In genomic region chr5:91487420-91487819, GRCh38 we compare ENCODE assay signal across 21 cellular contexts.
DNase-seq lines count a peak whose midpoint lies in the region; ATAC-seq, FAIRE-seq and TF ChIP-seq lines count a peak whose summit lies in the region.
"Had no signal": no experiment of that assay in that cellular context is flagged by ENCODE, and none has a peak within 500 bp of the region (broad histone marks: within the 10 kb centered on the region; RNA-seq: fewer than 3 reads in every experiment).

No MANE protein-coding gene starts in this region.

- H3K4me2 ChIP-seq in HepG2 (ENCODE audit: low read depth, low read length), result no peak overlapping the region

- no TSS peak for BruUV-seq in HepG2 (replicated peaks; lab: Mats Ljungman, UMichigan)

- POLR2A ChIA-PET in HepG2 (lab: Yijun Ruan, JAX), result no interaction called here

- H3K4me3 ChIP-seq in NT2/D1 (ENCODE audit: insufficient read length, low read depth) (no peak overlapping the region), HepG2 (replicated peaks in 1 of 3; ENCODE audit: insufficient read depth in 1 of 3, low read depth in 2 of 3, low read length in 3 of 3) (no peak overlapping the region)
- H3K4me3 ChIP-seq: A549 had no signal

- H3K4me1 ChIP-seq in NT2/D1 (ENCODE audit: insufficient read depth, insufficient read length), result no peaks in the 10 kb centered on the region
- H3K4me1 ChIP-seq in HepG2 (ENCODE audit: insufficient read depth, low read length), result no peaks in the 10 kb centered on the region
- H3K4me1 ChIP-seq: Caco-2 had no signal

- DNase-seq in NCI-H748 (lab: John Stamatoyannopoulos, UW; ENCODE audit: unreplicated experiment) (peak; percentile 61), NCI-H748 treated with DMSO at 0.1 percent for 48 hours (lab: John Stamatoyannopoulos, UW) (no peak), NCI-H187 treated with DMSO at 0.1 percent for 48 hours (lab: John Stamatoyannopoulos, UW) (peak; percentile 71), NT2/D1 (ENCODE audit: low read depth, low spot score) (peak; percentile 27), HepG2 (ENCODE audit: low spot score) (no peak), anterior cingulate cortex (lab: John Stamatoyannopoulos, UW) (no peak)
- DNase-seq: Caco-2; CD4-positive, alpha-beta T cell; DMS153; Karpas-422; NCI-H1092; NCI-H2029 treated with DMSO at 0.1 percent for 48 hours; NCI-H226; NCI-H526; Right ventricle myocardium superior; T-helper 2 cell had no signal

- no peak for TF ChIP-seq RAD21 in HepG2 (CRISPR knock-in tag; IDR thresholded peaks at IDR 0.05)

- ATAC-seq in HepG2 (no peak), HG03565 (IDR thresholded peaks at IDR 0.05; ENCODE audit: unreplicated experiment) (no peak)

- intact Hi-C loops in HepG2 (cut with micrococcal nuclease; ENCODE audit: unreplicated experiment), result no loop called here

- TF ChIP-seq CTCF in HepG2 (CRISPR knock-in tag; IDR thresholded peaks at IDR 0.05), result no peak

- TF ChIP-seq EP300 in HepG2 (IDR thresholded peaks at IDR 0.05; ENCODE audit: low read depth in 2 of 2, low read length in 2 of 2) (no peak), HepG2 (CRISPR knock-in tag; IDR thresholded peaks at IDR 0.05; ENCODE audit: borderline replicate concordance) (no peak)

- in situ Hi-C loops in HepG2 (cut with HindIII; ENCODE audit: extremely low pct_ligation_motif_present, low pct_unique_long_range_greater_than_20kb), result no loop called here

- WGBS in HepG2 (ENCODE audit: low lambda C conversion rate), result 6% methylated on average over 1 of the region's 2 CpGs

- H2AFZ ChIP-seq in HepG2 (ENCODE audit: low read length), result no peak overlapping the region

- no peak overlapping the region for H3K27ac ChIP-seq in HepG2 (ENCODE audit: extremely low read length, insufficient read depth, low read length)
- H3K27ac ChIP-seq: HL-60 had no signal

- H3K79me2 ChIP-seq in HepG2 (ENCODE audit: insufficient read depth, low read length), result no peaks in the 10 kb centered on the region

- H3K9me3 ChIP-seq in NT2/D1 (ENCODE audit: insufficient read depth, low read length) (no peaks in the 10 kb centered on the region), HepG2 (ENCODE audit: low read length) (no peaks in the 10 kb centered on the region)
- H3K9me3 ChIP-seq: A549, Caco-2 had no signal

- no peak for FAIRE-seq in HepG2 (lab: Jason Lieb, UNC)
- FAIRE-seq: A549, GM12891, H1 had no signal

- CTCF ChIA-PET in HepG2 (lab: Yijun Ruan, JAX; ENCODE audit: low intra/inter-chr PET ratio, low total read pairs), result no interaction called here

- TF ChIP-seq POLR2A in HepG2 (IDR thresholded peaks at IDR 0.05; ENCODE audit: insufficient read depth in 1 of 2, low read depth in 2 of 2, low read length in 2 of 2), result no peak

- no peak overlapping the region for H3K9ac ChIP-seq in NT2/D1 (ENCODE audit: insufficient read length, low read depth)
- no peak overlapping the region for H3K9ac ChIP-seq in HepG2 (ENCODE audit: insufficient read depth, low read depth, low read length)

- H3K36me3 ChIP-seq in NT2/D1 (ENCODE audit: insufficient read depth, insufficient read length, low read length) (no peaks in the 10 kb centered on the region), HepG2 (replicated peaks in 1 of 2; ENCODE audit: control insufficient read depth in 1 of 2, insufficient read depth in 2 of 2, low read length in 2 of 2) (no peaks in the 10 kb centered on the region)

- H3K27me3 ChIP-seq in NT2/D1 (ENCODE audit: insufficient read depth, insufficient read length) (no peaks in the 10 kb centered on the region), HepG2 (ENCODE audit: control insufficient read depth in 1 of 2, insufficient read depth in 2 of 2, low read length in 2 of 2) (no peaks in the 10 kb centered on the region)

- no peaks in the 10 kb centered on the region for H4K20me1 ChIP-seq in HepG2 (ENCODE audit: insufficient read depth, low read length)

TF ChIP-seq in HepG2, 621 proteins besides CTCF, POLR2A, EP300 and RAD21 (continues in another document):
- TF ChIP-seq AFF4 (CRISPR knock-in tag; IDR thresholded peaks at IDR 0.05) (no peak), THRA (CRISPR knock-in tag; IDR thresholded peaks at IDR 0.05; ENCODE audit: borderline replicate concordance) (no peak), TAF15 (IDR thresholded peaks at IDR 0.05; ENCODE audit: low read depth, low read length, poor library complexity, severe bottlenecking) (no peak), ZHX2 (IDR thresholded peaks at IDR 0.05; ENCODE audit: low read depth) (no peak), ZHX2 (CRISPR knock-in tag; IDR thresholded peaks at IDR 0.05; ENCODE audit: borderline replicate concordance) (no peak)

Comparison
In these comparisons a context has a peak if more than half of its experiments do, and no peak if none do; other contexts are left out.
1. DNase-seq: peak in NCI-H748 (single experiment), NCI-H187 treated with DMSO at 0.1 percent for 48 hours (single experiment) and NT2/D1 (single experiment); none in NCI-H748 treated with DMSO at 0.1 percent for 48 hours (single experiment), HepG2 (single experiment) and anterior cingulate cortex (0 of 58).